In genomic region chr4:16297003-16297402, GRCh38 we compare ENCODE assay signal across 30 cellular contexts.
"Had no signal": no experiment of that assay in that cellular context is flagged by ENCODE, and none has a peak within 500 bp of the region (broad histone marks: within the 10 kb centered on the region; RNA-seq: fewer than 3 reads in every experiment).

No MANE protein-coding gene starts in this region.

- H3K27ac Mint-ChIP-seq: activated CD8-positive, alpha-beta T cell treated with anti-CD3 and anti-CD28 coated beads, Interleukin-2, amount 10 ng/mL, durations not matched to agents 7 days and 5 days; activated naive CD4-positive, alpha-beta T cell treated with anti-CD3 and anti-CD28 coated beads, Interleukin-2, amount 50 U/mL, for 24 hours; activated T-helper 1 cell treated with anti-CD3 and anti-CD28 coated beads, Interleukin-12 subunit alpha, Interleukin-12 subunit beta, Interleukin-2, Interleukin-4 antibody, amounts not matched to agents 30 ng/mL and 10 ng/mL and 1 ng/mL, durations not matched to agents 14 hours and 24 hours and 36 hours; T-helper 1 cell treated with Interleukin-12 subunit alpha and Interleukin-12 subunit beta and Interleukin-4 antibody, amounts not matched to agents 30 μg/mL and 1 μg/mL, for 36 hours; WTC11 had no signal

- H3K36me3 Mint-ChIP-seq: activated naive CD4-positive, alpha-beta T cell treated with anti-CD3 and anti-CD28 coated beads, Interleukin-2, amount 50 U/mL, for 24 hours; WTC11 had no signal

- H3K4me3 ChIP-seq: ascending aorta, body of pancreas, MG63, Peyer's patch had no signal

- H3K9me3 ChIP-seq: MG63, Peyer's patch had no signal

- H3K36me3 ChIP-seq: ascending aorta, MG63, Peyer's patch had no signal

- H3K27ac ChIP-seq: ascending aorta, body of pancreas, Peyer's patch had no signal

- H3K4me1 ChIP-seq: ascending aorta, body of pancreas, Peyer's patch had no signal

- H3K27me3 ChIP-seq: ascending aorta, body of pancreas, MG63, Peyer's patch had no signal

- ATAC-seq: activated CD8-positive, alpha-beta T cell treated with anti-CD3 and anti-CD28 coated beads, Interleukin-2, amount 10 ng/mL, durations not matched to agents 7 days and 5 days; body of pancreas; WTC11 had no signal

- FAIRE-seq: bronchial epithelial cell had no signal

- H3K4me1 Mint-ChIP-seq: activated naive CD4-positive, alpha-beta T cell treated with anti-CD3 and anti-CD28 coated beads, Interleukin-2, amount 50 U/mL, for 24 hours had no signal

- H3K9me3 Mint-ChIP-seq: activated naive CD4-positive, alpha-beta T cell treated with anti-CD3 and anti-CD28 coated beads, Interleukin-2, amount 50 U/mL, for 24 hours; activated T-helper 1 cell treated with anti-CD3 and anti-CD28 coated beads, Interleukin-12 subunit alpha, Interleukin-12 subunit beta, Interleukin-2, Interleukin-4 antibody, amounts not matched to agents 30 ng/mL and 10 ng/mL and 1 ng/mL, durations not matched to agents 14 hours and 24 hours and 36 hours; T-helper 1 cell treated with Interleukin-12 subunit alpha and Interleukin-12 subunit beta and Interleukin-4 antibody, amounts not matched to agents 30 μg/mL and 1 μg/mL, for 36 hours had no signal

- DNase-seq: activated CD4-positive, alpha-beta T cell treated with anti-CD3 and anti-CD28 coated beads for 48 hours; activated CD4-positive, alpha-beta T cell treated with anti-CD3 and anti-CD28 coated beads, Interleukin-2, amount 50 U/mL, for 4 hours; activated CD4-positive, CD25-positive, alpha-beta regulatory T cell treated with anti-CD3 and anti-CD28 coated beads, Interleukin-2, amount 50 U/mL, for 72 hours; activated CD8-positive, alpha-beta memory T cell treated with anti-CD3 and anti-CD28 coated beads, Interleukin-2, amount 50 U/mL, for 48 hours; activated CD8-positive, alpha-beta T cell treated with anti-CD3 and anti-CD28 coated beads, Interleukin-2, amount 10 ng/mL, durations not matched to agents 7 days and 5 days; activated effector memory CD4-positive, alpha-beta T cell treated with Interleukin-2 at 50 U/mL for 16 hours; activated naive CD4-positive, alpha-beta T cell; activated T-cell treated with anti-CD3 and anti-CD28 coated beads, Interleukin-2, amount 50 U/mL, for 1 hour; amniotic stem cell; body of pancreas; central memory CD4-positive, alpha-beta T cell; MG63; MV-4-11; NCI-H1092 treated with DMSO at 0.1 percent for 48 hours; NCI-H1417 treated with DMSO at 0.1 percent for 48 hours; NCI-H1694 treated with DMSO at 0.1 percent for 48 hours; NCI-H2029 treated with DMSO at 0.1 percent for 48 hours; NCI-H345; NCI-H510A; NCI-H526 treated with DMSO at 0.1 percent for 48 hours; NCI-H82; NK-92 treated with Interleukin-12 subunit alpha and Interleukin-12 subunit beta, amount 100 ng/mL, for 24 hours; Peyer's patch; SHP77 had no signal

- H3K4me3 Mint-ChIP-seq: activated CD8-positive, alpha-beta T cell treated with anti-CD3 and anti-CD28 coated beads, Interleukin-2, amount 10 ng/mL, durations not matched to agents 7 days and 5 days; activated naive CD4-positive, alpha-beta T cell treated with anti-CD3 and anti-CD28 coated beads, Interleukin-2, amount 50 U/mL, for 24 hours; activated T-helper 1 cell treated with anti-CD3 and anti-CD28 coated beads, Interleukin-12 subunit alpha, Interleukin-12 subunit beta, Interleukin-2, Interleukin-4 antibody, amounts not matched to agents 30 ng/mL and 10 ng/mL and 1 ng/mL, durations not matched to agents 14 hours and 24 hours and 36 hours; T-helper 1 cell treated with Interleukin-12 subunit alpha and Interleukin-12 subunit beta and Interleukin-4 antibody, amounts not matched to agents 30 μg/mL and 1 μg/mL, for 36 hours; WTC11 had no signal
